Comparison of ENCODE assay signal across 1 cellular context in genomic region chr4:156547439-156547838, GRCh38.
TF ChIP-seq lines count a peak whose summit lies in the region.

No MANE protein-coding gene starts in this region.

TF ChIP-seq in GM23338, 12 proteins besides CTCF, POLR2A, EP300 and RAD21 (continued from another document):
- no peak for TF ChIP-seq ZNF462 (CRISPR knock-in tag; IDR thresholded peaks at IDR 0.05)
- no peak for TF ChIP-seq NANOG (IDR thresholded peaks at IDR 0.05; ENCODE audit: borderline replicate concordance)
- TF ChIP-seq CREB1 (CRISPR knock-in tag; IDR thresholded peaks at IDR 0.05; ENCODE audit: low read depth), result no peak
- no peak for TF ChIP-seq JUNB (IDR thresholded peaks at IDR 0.05; ENCODE audit: unreplicated experiment)
